ENCODE assay signal across 9 cellular contexts in the genomic region with DNA sequence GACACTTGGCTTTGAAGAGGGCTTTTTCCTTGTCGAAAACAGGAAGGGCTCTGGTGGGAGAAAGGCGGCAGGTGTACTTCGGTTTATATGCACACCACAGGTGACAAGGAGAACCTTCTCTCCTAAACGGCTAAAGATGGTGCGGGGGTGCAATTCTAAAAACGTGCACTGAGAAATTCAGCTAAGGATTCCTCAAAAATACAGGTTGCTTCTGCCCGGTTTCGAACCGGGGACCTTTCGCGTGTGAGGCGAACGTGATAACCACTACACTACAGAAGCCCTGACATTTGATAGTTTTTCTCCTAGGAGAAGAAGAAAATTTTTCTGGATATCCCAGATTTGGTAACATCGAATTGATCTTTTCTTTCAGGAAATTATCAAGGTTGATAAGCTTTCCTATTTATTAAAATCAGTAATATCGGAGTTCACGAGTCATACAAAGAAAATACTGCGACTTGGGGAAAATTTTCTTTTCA. TPM values are rescaled to one million over a fixed set of nuclear protein-coding genes. Genes with fewer than 3 reads are reported as not detected.
DNase-seq lines count a peak whose midpoint lies in the region; ATAC-seq, FAIRE-seq and TF ChIP-seq lines count a peak whose summit lies in the region.
"Had no signal": no experiment of that assay in that cellular context is flagged by ENCODE, and none has a peak within 500 bp of the region (broad histone marks: within the 10 kb centered on the region; RNA-seq: fewer than 3 reads in every experiment).

No MANE protein-coding gene starts in this region.

- TF ChIP-seq POLR2A in ovary (IDR thresholded peaks at IDR 0.05) = no peak

- peaks cover 49% of the 10 kb centered on the region for H3K27me3 Mint-ChIP-seq in GM23338 (ENCODE audit: insufficient read depth, low read depth, poor library complexity)
- peaks cover 93% of the 10 kb centered on the region for H3K27me3 Mint-ChIP-seq in central memory CD8-positive, alpha-beta T cell
- peaks cover 75 to 94% (median 90%) of the 10 kb centered on the region in 3 donors for H3K27me3 Mint-ChIP-seq in CD14-positive monocyte (ENCODE audit: low read depth in 3 of 3)

- peak; percentile 85 for FAIRE-seq in A204.1 (lab: Jason Lieb, UNC)

- peaks cover 4% of the 10 kb centered on the region; the same call in 1 of the 2 replicates for H3K4me1 ChIP-seq in GM23338 (ENCODE audit: insufficient read depth)
- H3K4me1 ChIP-seq in ovary (ENCODE audit: insufficient read depth) = peaks cover 2% of the 10 kb centered on the region

- WGBS in ovary, 3 donors = 1 to 3% (median 2%) methylated on average over 17 of the region's 17 CpGs

- peak; percentile 78 for ATAC-seq in GM23338
- ATAC-seq in central memory CD8-positive, alpha-beta T cell (replicated peaks; ENCODE audit: extremely low read depth, poor library complexity, severe bottlenecking) = no peak
- ATAC-seq in HG03196 (IDR thresholded peaks at IDR 0.05; ENCODE audit: unreplicated experiment) = no peak
- ATAC-seq in HG03139 (IDR thresholded peaks at IDR 0.05; ENCODE audit: unreplicated experiment) = no peak

- H3K36me3 ChIP-seq in GM23338 (ENCODE audit: insufficient read depth) (no peaks in the 10 kb centered on the region), ovary (no peaks in the 10 kb centered on the region)

- H3K9me2 ChIP-seq in GM23338 (ENCODE audit: insufficient read depth) = no peaks in the 10 kb centered on the region

- H3K79me2 ChIP-seq in GM23338 (replicated peaks; ENCODE audit: insufficient read depth) = no peaks in the 10 kb centered on the region

- TF ChIP-seq EP300 in ovary (IDR thresholded peaks at IDR 0.05) = no peak

- H2AFZ ChIP-seq in GM23338 = peak overlapping the region; percentile 93

- H3K27me3 ChIP-seq in GM23338 (ENCODE audit: insufficient read depth) = peaks cover 20% of the 10 kb centered on the region
- no peaks in the 10 kb centered on the region for H3K27me3 ChIP-seq in ovary

- H3K27ac ChIP-seq in GM23338 (ENCODE audit: low read depth) = no peak overlapping the region
- no peak overlapping the region for H3K27ac ChIP-seq in ovary

- H3K4me3 Mint-ChIP-seq in GM23338 = peak overlapping the region; percentile 84
- no peak overlapping the region for H3K4me3 Mint-ChIP-seq in central memory CD8-positive, alpha-beta T cell
- peak overlapping the region in 1 of 2 donors; percentile 79 for H3K4me3 Mint-ChIP-seq in CD14-positive monocyte

- intact Hi-C loops in ovary (cut with DNase I) = no loop called here
- intact Hi-C loops in CD14-positive monocyte (cut with micrococcal nuclease) = no loop called here

- peak; percentile 82 for DNase-seq in GM23338 (ENCODE audit: low spot score)
- peak; percentile 88 for DNase-seq in OCI-M1 (lab: John Stamatoyannopoulos, UW)
- no peak for DNase-seq in central memory CD8-positive, alpha-beta T cell (ENCODE audit: low spot score in 2 of 2)
- peak in 4 of 5 donors; percentile 12 to 50 (median 17) for DNase-seq in ovary
- DNase-seq in CD14-positive monocyte (ENCODE audit: low spot score) = no peak

- H3K4me3 ChIP-seq in GM23338 (peak overlapping the region; percentile 76), ovary (no peak overlapping the region)

- H3K4me2 ChIP-seq in GM23338 = peak overlapping the region; percentile 56

- H3K9me3 Mint-ChIP-seq in GM23338 (no peaks in the 10 kb centered on the region), CD14-positive monocyte (peaks cover 23 to 71% (median 58%) of the 10 kb centered on the region in 7 donors)
- no peaks in the 10 kb centered on the region for H3K9me3 Mint-ChIP-seq in central memory CD8-positive, alpha-beta T cell

- H3K36me3 Mint-ChIP-seq in GM23338 (ENCODE audit: low read depth) (no peaks in the 10 kb centered on the region), CD14-positive monocyte (peaks cover 0 to 9% of the 10 kb centered on the region in 2 donors)
- H3K36me3 Mint-ChIP-seq in central memory CD8-positive, alpha-beta T cell (ENCODE audit: insufficient read depth) = peaks cover 22% of the 10 kb centered on the region

- TF ChIP-seq CTCF in GM23338 (conservative IDR thresholded peaks at IDR 0.05; ENCODE audit: low read depth in 2 of 2) = no peak
- no peak for TF ChIP-seq CTCF in ovary (IDR thresholded peaks at IDR 0.05)
- TF ChIP-seq CTCF in CD14-positive monocyte (IDR thresholded peaks at IDR 0.05) = no peak

- H4K20me1 ChIP-seq in GM23338 (replicated peaks; ENCODE audit: insufficient read depth) = no peaks in the 10 kb centered on the region

- no peak overlapping the region for H3K27ac Mint-ChIP-seq in GM23338
- H3K27ac Mint-ChIP-seq in central memory CD8-positive, alpha-beta T cell (ENCODE audit: low read depth) = peak overlapping the region; percentile 76
- H3K27ac Mint-ChIP-seq in CD14-positive monocyte = no peak overlapping the region

- H3K9me3 ChIP-seq in ovary = peaks cover 0 to 5% of the 10 kb centered on the region in 2 donors

- H3F3A ChIP-seq in GM23338 (replicated peaks; ENCODE audit: low read depth) = no peaks in the 10 kb centered on the region; the same call in 1 of the 2 replicates

- H3K4me1 Mint-ChIP-seq in GM23338 (peaks cover 3% of the 10 kb centered on the region; the same call in 2 of the 3 replicates), CD14-positive monocyte (peaks cover 5% of the 10 kb centered on the region)
- H3K4me1 Mint-ChIP-seq in central memory CD8-positive, alpha-beta T cell = peaks cover 5% of the 10 kb centered on the region

TF ChIP-seq in GM23338, 12 proteins besides CTCF, POLR2A, EP300 and RAD21 (continues in another document):
- TF ChIP-seq STAT1 (IDR thresholded peaks at IDR 0.05; ENCODE audit: unreplicated experiment) (no peak), NANOG (IDR thresholded peaks at IDR 0.05; ENCODE audit: borderline replicate concordance) (0 out of 2 replicates have a peak, but pooled peaks have one; percentile 18), REST (IDR thresholded peaks at IDR 0.05; ENCODE audit: unreplicated experiment) (no peak), POLR2AphosphoS5 (IDR thresholded peaks at IDR 0.05; ENCODE audit: low read depth) (no peak), CREB1 (CRISPR knock-in tag; IDR thresholded peaks at IDR 0.05; ENCODE audit: low read depth) (0 out of 2 replicates have a peak, but pooled peaks have one; percentile 37), ZNF331 (CRISPR knock-in tag; IDR thresholded peaks at IDR 0.05; ENCODE audit: low read depth) (no peak)
- TF ChIP-seq, protein P1, sequence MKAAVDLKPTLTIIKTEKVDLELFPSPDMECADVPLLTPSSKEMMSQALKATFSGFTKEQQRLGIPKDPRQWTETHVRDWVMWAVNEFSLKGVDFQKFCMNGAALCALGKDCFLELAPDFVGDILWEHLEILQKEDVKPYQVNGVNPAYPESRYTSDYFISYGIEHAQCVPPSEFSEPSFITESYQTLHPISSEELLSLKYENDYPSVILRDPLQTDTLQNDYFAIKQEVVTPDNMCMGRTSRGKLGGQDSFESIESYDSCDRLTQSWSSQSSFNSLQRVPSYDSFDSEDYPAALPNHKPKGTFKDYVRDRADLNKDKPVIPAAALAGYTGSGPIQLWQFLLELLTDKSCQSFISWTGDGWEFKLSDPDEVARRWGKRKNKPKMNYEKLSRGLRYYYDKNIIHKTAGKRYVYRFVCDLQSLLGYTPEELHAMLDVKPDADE (IDR thresholded peaks at IDR 0.05) = no peak

RNA-seq across cellular contexts. Expression of gene POM121L2, which starts 32.0 kb away (rescaled TPM):
- 0.07 TPM in 1 of 2 replicates, not detected in the other for total RNA-seq in GM23338 (2014; rRNA removed; shearing (Covaris generic))
- polyA plus RNA-seq in GM23338 (2016; fragmentation: Nextera tagmentation; extraction: Ambion mirVana) (0.13 TPM in 1 of 2 replicates, not detected in the other), ovary (under 1 TPM in 1 of 2 donors, not detected in 1; 0.02 TPM), CD14-positive monocyte (not detected)
- under 1 TPM in 1 of 7 donors, not detected in 6; 0.05 TPM for total RNA-seq in ovary
- total RNA-seq: glomerular endothelial cell had no signal

RNA-seq across cellular contexts. Expression of gene PRSS16, which starts 32.6 kb away (rescaled TPM):
- total RNA-seq in GM23338 (2014; rRNA removed; shearing (Covaris generic)) = 11.8 and 13.8 TPM in 2 replicates
- polyA plus RNA-seq in GM23338 (2016; fragmentation: Nextera tagmentation; extraction: Ambion mirVana) (8.7 and 13.8 TPM in 2 replicates), ovary (1 to 10 TPM; 2.8 to 3.5 TPM), CD14-positive monocyte (not detected)
- total RNA-seq in ovary = 10 to 100 TPM in 1 of 7 donors, 1 to 10 TPM in 6; 1.7 to 16.9 (median 3.2) TPM
- total RNA-seq: glomerular endothelial cell had no signal

Comparison
In these comparisons a context has a peak if more than half of its experiments do, and no peak if none do; other contexts are left out.
1. DNase-seq: peak in GM23338 (single experiment), OCI-M1 (single experiment) and ovary (4 of 5); none in central memory CD8-positive, alpha-beta T cell (0 of 2) and CD14-positive monocyte (single experiment).